ENCODE assay signal across 14 cellular contexts in the genomic region with DNA sequence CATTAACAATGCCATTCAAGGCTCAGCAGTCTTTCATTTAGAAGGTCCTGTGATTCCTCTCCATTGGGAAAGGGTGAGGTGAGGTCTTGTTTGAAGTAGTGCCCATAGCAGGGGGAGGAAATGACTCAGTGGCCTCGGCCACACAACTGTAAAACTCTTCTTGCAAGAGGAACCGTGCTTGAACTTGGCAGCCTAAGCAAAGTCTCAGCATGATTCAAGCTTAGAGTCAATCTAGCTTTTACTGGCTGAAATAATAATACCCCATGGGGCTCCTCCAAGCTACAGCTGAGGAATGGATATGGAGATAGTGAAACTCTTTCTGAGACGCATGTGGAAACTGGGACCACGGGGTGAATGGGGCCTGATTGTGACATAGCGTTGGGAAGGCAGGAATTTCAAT.
DNase-seq lines count a peak whose midpoint lies in the region; ATAC-seq and TF ChIP-seq lines count a peak whose summit lies in the region.
"Had no signal": no experiment of that assay in that cellular context is flagged by ENCODE, and none has a peak within 500 bp of the region (broad histone marks: within the 10 kb centered on the region; RNA-seq: fewer than 3 reads in every experiment).

No MANE protein-coding gene starts in this region.

- H3K36me3 ChIP-seq in heart left ventricle, result no peaks in the 10 kb centered on the region
- H3K36me3 ChIP-seq: transverse colon had no signal

- no peak for TF ChIP-seq POLR2A in heart left ventricle (IDR thresholded peaks at IDR 0.05)

- intact Hi-C loops in heart left ventricle (cut with DNase I), result no loop called here
- intact Hi-C loops in Right ventricle myocardium inferior (cut with DNase I), result no loop called here

- H3K27me3 ChIP-seq in heart left ventricle, result no peaks in the 10 kb centered on the region
- peaks cover under 1% of the 10 kb centered on the region for H3K27me3 ChIP-seq in foreskin keratinocyte
- H3K27me3 ChIP-seq: transverse colon had no signal

- H3K27ac ChIP-seq in heart left ventricle (no peak overlapping the region), foreskin keratinocyte (no peak overlapping the region)
- H3K27ac ChIP-seq: A549, coronary artery, transverse colon had no signal

- DNase-seq in heart left ventricle (peak in 1 of 5 donors; percentile 30), Right ventricle myocardium inferior (ENCODE audit: missing footprints) (no peak), amniotic epithelial cell (ENCODE audit: low read depth) (peak; percentile 6), foreskin keratinocyte (peak; percentile 17 to 68), NCI-H146 treated with DMSO at 0.1 percent for 48 hours (lab: John Stamatoyannopoulos, UW; ENCODE audit: unreplicated experiment) (no peak), HEK293T (ENCODE audit: extremely low spot score) (no peak)
- DNase-seq: DMS 273 treated with DMSO at 0.1 percent for 48 hours, NCI-H510A treated with DMSO at 0.1 percent for 48 hours, SHP77 treated with DMSO at 0.1 percent for 48 hours, transverse colon had no signal

- POLR2A ChIA-PET in HEK293T (lab: Yijun Ruan, JAX), result no interaction called here

- TF ChIP-seq CTCF in heart left ventricle (IDR thresholded peaks at IDR 0.05), result no peak
- TF ChIP-seq CTCF in foreskin keratinocyte (conservative IDR thresholded peaks at IDR 0.05), result no peak

- CTCF ChIA-PET in HEK293T (lab: Yijun Ruan, JAX), result no interaction called here

- WGBS in heart left ventricle, 4 donors, result 64 to 73% (median 67%) methylated on average over 5 of the region's 5 CpGs

- H3K4me3 ChIP-seq in heart left ventricle, result no peak overlapping the region
- H3K4me3 ChIP-seq: A549, coronary artery, transverse colon had no signal

- H3K4me1 ChIP-seq in heart left ventricle (no peaks in the 10 kb centered on the region), foreskin keratinocyte (no peaks in the 10 kb centered on the region)
- H3K4me1 ChIP-seq: A549, transverse colon had no signal

- H3K9me3 ChIP-seq in heart left ventricle, result no peaks in the 10 kb centered on the region
- H3K9me3 ChIP-seq: transverse colon had no signal

- ATAC-seq in heart left ventricle, result peak in 3 of 4 donors; percentile 24 to 82 (median 70)
- no peak for ATAC-seq in Right ventricle myocardium inferior
- ATAC-seq in foreskin keratinocyte, result no peak
- ATAC-seq in GM19328 (IDR thresholded peaks at IDR 0.05; ENCODE audit: unreplicated experiment), result no peak
- no peak for ATAC-seq in HG03025 (IDR thresholded peaks at IDR 0.05; ENCODE audit: low FRiP score, unreplicated experiment)
- ATAC-seq: A549 had no signal

TF ChIP-seq in HEK293T, 16 proteins besides CTCF, POLR2A, EP300 and RAD21:
- no peak for TF ChIP-seq LEF1 (IDR thresholded peaks at IDR 0.05; ENCODE audit: borderline replicate concordance)
- TF ChIP-seq FOXA1 (IDR thresholded peaks at IDR 0.05), result no peak
- no peak for TF ChIP-seq ELF4 (IDR thresholded peaks at IDR 0.05)
- no peak for TF ChIP-seq BHLHE40 (IDR thresholded peaks at IDR 0.05; ENCODE audit: borderline replicate concordance)
- TF ChIP-seq HDGF (IDR thresholded peaks at IDR 0.05; ENCODE audit: borderline replicate concordance), result no peak
- TF ChIP-seq FOXM1 (IDR thresholded peaks at IDR 0.05; ENCODE audit: borderline replicate concordance), result no peak
- TF ChIP-seq CTBP1 (IDR thresholded peaks at IDR 0.05; ENCODE audit: borderline replicate concordance), result no peak
- no peak for TF ChIP-seq L3MBTL2 (conservative IDR thresholded peaks at IDR 0.05)
- no peak for TF ChIP-seq ARNT (IDR thresholded peaks at IDR 0.05)
- TF ChIP-seq NFRKB (IDR thresholded peaks at IDR 0.05), result no peak
- no peak for TF ChIP-seq FOXK2 (IDR thresholded peaks at IDR 0.05)
- TF ChIP-seq ZNF384 (IDR thresholded peaks at IDR 0.05), result no peak
- TF ChIP-seq, protein P1, sequence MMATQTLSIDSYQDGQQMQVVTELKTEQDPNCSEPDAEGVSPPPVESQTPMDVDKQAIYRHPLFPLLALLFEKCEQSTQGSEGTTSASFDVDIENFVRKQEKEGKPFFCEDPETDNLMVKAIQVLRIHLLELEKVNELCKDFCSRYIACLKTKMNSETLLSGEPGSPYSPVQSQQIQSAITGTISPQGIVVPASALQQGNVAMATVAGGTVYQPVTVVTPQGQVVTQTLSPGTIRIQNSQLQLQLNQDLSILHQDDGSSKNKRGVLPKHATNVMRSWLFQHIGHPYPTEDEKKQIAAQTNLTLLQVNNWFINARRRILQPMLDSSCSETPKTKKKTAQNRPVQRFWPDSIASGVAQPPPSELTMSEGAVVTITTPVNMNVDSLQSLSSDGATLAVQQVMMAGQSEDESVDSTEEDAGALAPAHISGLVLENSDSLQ (IDR thresholded peaks at IDR 0.05), result no peak
- no peak for TF ChIP-seq SP1 (IDR thresholded peaks at IDR 0.05)
- no peak for TF ChIP-seq TARDBP (IDR thresholded peaks at IDR 0.05)
- TF ChIP-seq SUZ12 (IDR thresholded peaks at IDR 0.05), result no peak

Comparison
In these comparisons a context has a peak if more than half of its experiments do, and no peak if none do; other contexts are left out.
1. ATAC-seq: peak in heart left ventricle (3 of 4); none in Right ventricle myocardium inferior (single experiment), foreskin keratinocyte (single experiment), GM19328 (single experiment) and HG03025 (single experiment).
2. DNase-seq: peak in amniotic epithelial cell (single experiment) and foreskin keratinocyte (2 of 2); none in Right ventricle myocardium inferior (single experiment), NCI-H146 treated with DMSO at 0.1 percent for 48 hours (single experiment) and HEK293T (single experiment).